1 cellular context compared by ENCODE assay signal in the genomic region with DNA sequence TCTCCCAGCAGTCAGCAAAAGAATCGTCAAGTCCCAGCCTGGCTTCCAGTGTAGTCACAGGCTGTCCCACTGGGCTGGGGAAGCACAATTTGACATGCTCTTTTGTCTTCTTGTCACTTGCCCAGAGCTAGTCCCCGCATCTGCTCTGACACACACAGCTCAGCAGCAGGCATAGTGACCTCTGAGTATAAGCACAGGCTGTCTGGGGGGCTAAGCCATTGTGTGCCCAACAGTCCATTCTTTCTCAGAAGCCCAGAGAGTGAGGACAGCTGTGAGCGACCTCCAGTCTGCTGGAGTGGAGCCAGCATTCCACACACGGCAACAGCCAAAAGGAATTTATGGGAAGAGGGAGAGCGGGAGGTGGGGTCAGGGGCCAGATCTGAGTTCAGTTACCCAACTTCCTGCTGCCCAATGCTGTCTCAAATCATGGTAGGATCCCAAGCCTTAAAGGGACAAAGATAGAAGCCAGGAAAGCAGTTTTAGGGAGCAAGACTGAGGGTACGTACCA.
TF ChIP-seq lines count a peak whose summit lies in the region.

No MANE protein-coding gene starts in this region.

TF ChIP-seq in HCT116, 20 proteins besides CTCF, POLR2A, EP300 and RAD21 (continued from another document):
- TF ChIP-seq SRF (IDR thresholded peaks at IDR 0.05; ENCODE audit: low read depth): no peak
- no peak for TF ChIP-seq ELF1 (IDR thresholded peaks at IDR 0.05; ENCODE audit: borderline replicate concordance, low read depth)
- no peak for TF ChIP-seq TCF7L2 (IDR thresholded peaks at IDR 0.05; ENCODE audit: borderline replicate concordance, extremely low read depth, insufficient read depth, insufficient read length)
- TF ChIP-seq EGR1 (IDR thresholded peaks at IDR 0.05; ENCODE audit: low read depth): no peak
- TF ChIP-seq SIN3A (IDR thresholded peaks at IDR 0.05; ENCODE audit: low read depth): no peak
- TF ChIP-seq, protein P1, sequence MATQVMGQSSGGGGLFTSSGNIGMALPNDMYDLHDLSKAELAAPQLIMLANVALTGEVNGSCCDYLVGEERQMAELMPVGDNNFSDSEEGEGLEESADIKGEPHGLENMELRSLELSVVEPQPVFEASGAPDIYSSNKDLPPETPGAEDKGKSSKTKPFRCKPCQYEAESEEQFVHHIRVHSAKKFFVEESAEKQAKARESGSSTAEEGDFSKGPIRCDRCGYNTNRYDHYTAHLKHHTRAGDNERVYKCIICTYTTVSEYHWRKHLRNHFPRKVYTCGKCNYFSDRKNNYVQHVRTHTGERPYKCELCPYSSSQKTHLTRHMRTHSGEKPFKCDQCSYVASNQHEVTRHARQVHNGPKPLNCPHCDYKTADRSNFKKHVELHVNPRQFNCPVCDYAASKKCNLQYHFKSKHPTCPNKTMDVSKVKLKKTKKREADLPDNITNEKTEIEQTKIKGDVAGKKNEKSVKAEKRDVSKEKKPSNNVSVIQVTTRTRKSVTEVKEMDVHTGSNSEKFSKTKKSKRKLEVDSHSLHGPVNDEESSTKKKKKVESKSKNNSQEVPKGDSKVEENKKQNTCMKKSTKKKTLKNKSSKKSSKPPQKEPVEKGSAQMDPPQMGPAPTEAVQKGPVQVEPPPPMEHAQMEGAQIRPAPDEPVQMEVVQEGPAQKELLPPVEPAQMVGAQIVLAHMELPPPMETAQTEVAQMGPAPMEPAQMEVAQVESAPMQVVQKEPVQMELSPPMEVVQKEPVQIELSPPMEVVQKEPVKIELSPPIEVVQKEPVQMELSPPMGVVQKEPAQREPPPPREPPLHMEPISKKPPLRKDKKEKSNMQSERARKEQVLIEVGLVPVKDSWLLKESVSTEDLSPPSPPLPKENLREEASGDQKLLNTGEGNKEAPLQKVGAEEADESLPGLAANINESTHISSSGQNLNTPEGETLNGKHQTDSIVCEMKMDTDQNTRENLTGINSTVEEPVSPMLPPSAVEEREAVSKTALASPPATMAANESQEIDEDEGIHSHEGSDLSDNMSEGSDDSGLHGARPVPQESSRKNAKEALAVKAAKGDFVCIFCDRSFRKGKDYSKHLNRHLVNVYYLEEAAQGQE (IDR thresholded peaks at IDR 0.05; ENCODE audit: low read depth): no peak
- TF ChIP-seq ZFX (IDR thresholded peaks at IDR 0.05): no peak
- no peak for TF ChIP-seq CEBPB (IDR thresholded peaks at IDR 0.05; ENCODE audit: low read depth)
- no peak for TF ChIP-seq POLR2AphosphoS5 (IDR thresholded peaks at IDR 0.05; ENCODE audit: low read depth, low read length)
- TF ChIP-seq, protein P2, sequence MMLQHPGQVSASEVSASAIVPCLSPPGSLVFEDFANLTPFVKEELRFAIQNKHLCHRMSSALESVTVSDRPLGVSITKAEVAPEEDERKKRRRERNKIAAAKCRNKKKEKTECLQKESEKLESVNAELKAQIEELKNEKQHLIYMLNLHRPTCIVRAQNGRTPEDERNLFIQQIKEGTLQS (IDR thresholded peaks at IDR 0.05): no peak
